In genomic region chr1:37034301-37035013, GRCh38 we compare ENCODE assay signal across 10 cellular contexts. TPM values are rescaled to one million over a fixed set of nuclear protein-coding genes. Genes with fewer than 3 reads are reported as not detected.
A peak's percentile ranks its signal among the peaks of the same experiment; 100 is the strongest.
DNase-seq lines count a peak whose midpoint lies in the region; ATAC-seq and TF ChIP-seq lines count a peak whose summit lies in the region.
"Had no signal": no experiment of that assay in that cellular context is flagged by ENCODE, and none has a peak within 500 bp of the region (broad histone marks: within the 10 kb centered on the region; RNA-seq: fewer than 3 reads in every experiment).

Gene GRIK3, minus strand, starts transcription at chr1:37034515. Its CDS starts 407 bp downstream, at chr1:37034108.

- 2% methylated on average over 43 to 77 of the region's 97 CpGs for WGBS in GM23248 (ENCODE audit: low coverage in 1 of 2, low lambda C conversion rate in 2 of 2, missing lambda C conversion rate in 2 of 2), 2 experiments
- 0 to 1% methylated on average over 97 of the region's 97 CpGs for WGBS in ectodermal cell, 2 experiments

- H3K4me3 Mint-ChIP-seq in osteocyte (ENCODE audit: unreplicated experiment) = peak within 1 kb of the TSS; percentile 32

- intact Hi-C loops in upper lobe of right lung (cut with DNase I) = no loop called here

- no peak within 1 kb of the TSS for H2AFZ ChIP-seq in GM23248

- in situ Hi-C loops in GM23248 (cut with MboI) = no loop called here

- H3K27ac ChIP-seq in GM23248 = no peak within 1 kb of the TSS
- H3K27ac ChIP-seq in ectodermal cell (ENCODE audit: insufficient read depth, low read depth, low read length, poor library complexity, severe bottlenecking) = no peak within 1 kb of the TSS
- H3K27ac ChIP-seq in upper lobe of right lung = no peak within 1 kb of the TSS
- H3K27ac ChIP-seq: left lung had no signal

- no peaks in the 10 kb centered on the region for H3K9me3 Mint-ChIP-seq in osteocyte (ENCODE audit: unreplicated experiment)

- H3K79me2 ChIP-seq in GM23248 (ENCODE audit: insufficient read depth) = no peaks in the 10 kb centered on the region

- H3K4me1 Mint-ChIP-seq in osteocyte (ENCODE audit: unreplicated experiment) = peaks cover 2% of the 10 kb centered on the region

- H3K4me3 ChIP-seq in GM23248 (no peak within 1 kb of the TSS), ectodermal cell (ENCODE audit: insufficient read depth, low read depth, low read length) (peak within 1 kb of the TSS; percentile 39), upper lobe of right lung (no peak within 1 kb of the TSS)
- H3K4me3 ChIP-seq: left lung had no signal

- ATAC-seq in GM18858 (IDR thresholded peaks at IDR 0.05; ENCODE audit: unreplicated experiment) (no peak), upper lobe of right lung (no peak)
- ATAC-seq: left lung had no signal

- DNase-seq in GM23248 = peak; percentile 23
- DNase-seq in NCI-H146 treated with DMSO at 0.1 percent for 48 hours (lab: John Stamatoyannopoulos, UW; ENCODE audit: unreplicated experiment) = peak; percentile 25
- DNase-seq in osteocyte (ENCODE audit: extremely low spot score, unreplicated experiment) = no peak
- DNase-seq in NAMALWA (ENCODE audit: low spot score) = no peak
- no peak for DNase-seq in upper lobe of right lung
- DNase-seq: left lung; stimulated activated CD4-positive, alpha-beta T cell treated with anti-CD3 and anti-CD28 coated beads, Interleukin-15, amount 100 ng/mL, for 24 hours had no signal

- no peaks in the 10 kb centered on the region for H3K4me1 ChIP-seq in GM23248 (ENCODE audit: insufficient read depth)
- peaks cover 80% of the 10 kb centered on the region for H3K4me1 ChIP-seq in ectodermal cell (ENCODE audit: control insufficient read depth, insufficient read depth, low read length)
- H3K4me1 ChIP-seq in upper lobe of right lung = no peaks in the 10 kb centered on the region

- H3K27me3 ChIP-seq in GM23248 (replicated peaks; ENCODE audit: insufficient read depth) = peaks cover 45% of the 10 kb centered on the region
- peaks cover 83% of the 10 kb centered on the region for H3K27me3 ChIP-seq in ectodermal cell (ENCODE audit: control insufficient read depth, insufficient read depth, low read length, poor library complexity, severe bottlenecking)
- peaks cover 94% of the 10 kb centered on the region for H3K27me3 ChIP-seq in upper lobe of right lung

- no peaks in the 10 kb centered on the region for H3K36me3 Mint-ChIP-seq in osteocyte (ENCODE audit: unreplicated experiment)

- H3F3A ChIP-seq in GM23248 (ENCODE audit: insufficient read depth) = no peaks in the 10 kb centered on the region

- no peak within 1 kb of the TSS for H3K27ac Mint-ChIP-seq in osteocyte (ENCODE audit: unreplicated experiment)

- TF ChIP-seq CTCF in osteocyte (IDR thresholded peaks at IDR 0.05) (no peak), upper lobe of right lung (IDR thresholded peaks at IDR 0.05) (no peak)

- H3K4me2 ChIP-seq in GM23248 (ENCODE audit: unreplicated experiment) = no peak within 1 kb of the TSS

- no peak within 1 kb of the TSS for H3K9ac ChIP-seq in GM23248

- H3K9me2 ChIP-seq in GM23248 (ENCODE audit: insufficient read depth) = no peaks in the 10 kb centered on the region

- H3K9me3 ChIP-seq in GM23248 (ENCODE audit: low read depth) (no peaks in the 10 kb centered on the region), ectodermal cell (ENCODE audit: control insufficient read depth, low read length) (no peaks in the 10 kb centered on the region), upper lobe of right lung (no peaks in the 10 kb centered on the region)
- H3K9me3 ChIP-seq: left lung had no signal

- H4K20me1 ChIP-seq in GM23248 (ENCODE audit: insufficient read depth) = no peaks in the 10 kb centered on the region

- H3K36me3 ChIP-seq in GM23248 (ENCODE audit: low read depth) (no peaks in the 10 kb centered on the region), ectodermal cell (ENCODE audit: control insufficient read depth, insufficient read depth, low read length) (no peaks in the 10 kb centered on the region), upper lobe of right lung (no peaks in the 10 kb centered on the region)
- H3K36me3 ChIP-seq: left lung had no signal

- peaks cover 66% of the 10 kb centered on the region for H3K27me3 Mint-ChIP-seq in osteocyte (ENCODE audit: unreplicated experiment)

RNA-seq across cellular contexts. Expression of gene GRIK3, which starts in this region (rescaled TPM):
- total RNA-seq in GM23248 (2014; rRNA removed; shearing (Covaris generic)) = not detected in 2 replicates
- not detected in 2 replicates for polyA plus RNA-seq in GM23248 (2016; fragmentation: Nextera tagmentation; extraction: Ambion mirVana)
- polyA plus RNA-seq in ectodermal cell (2013, experiment 1 of 4) = 3.5 TPM
- 6.0 TPM for polyA plus RNA-seq in ectodermal cell (2013, experiment 2 of 4)
- polyA plus RNA-seq in ectodermal cell (2013, experiment 3 of 4) = 4.8 TPM
- polyA plus RNA-seq in ectodermal cell (2013, experiment 4 of 4) = 6.5 TPM
- not detected in 2 replicates for total RNA-seq in osteocyte
- total RNA-seq in upper lobe of right lung = not detected
- total RNA-seq: T-helper 2 cell treated with Interferon-gamma antibody and Interleukin-4, amounts not matched to agents 100 ng/mL and 5 ng/mL, for 36 hours had no signal

Comparison
In these comparisons a context has a peak if more than half of its experiments do, and no peak if none do; other contexts are left out.
1. Peak in DNase-seq in GM23248; RNA of the gene not detected or under 1 TPM.